Comparison of ENCODE assay signal across 15 cellular contexts in the genomic region with DNA sequence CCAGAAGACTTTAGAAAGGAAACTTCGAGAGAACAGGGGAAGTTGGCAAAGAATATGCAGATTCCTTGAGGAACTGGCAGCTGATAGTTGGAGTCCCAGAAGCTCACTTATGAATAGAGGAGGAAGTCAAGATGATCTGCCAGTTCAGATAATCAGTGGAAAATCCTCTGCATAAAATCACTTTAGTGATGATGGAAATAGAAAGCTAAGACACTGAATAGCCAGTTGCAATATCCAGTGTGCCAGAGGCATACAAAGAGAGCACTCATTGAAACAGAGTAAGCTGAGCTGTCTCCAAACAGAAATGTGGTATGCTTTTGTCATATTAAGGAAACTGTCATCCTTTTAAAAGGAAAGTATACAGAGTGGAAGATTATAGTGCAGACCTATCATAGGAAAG.
"Had no signal": no experiment of that assay in that cellular context is flagged by ENCODE, and none has a peak within 500 bp of the region (broad histone marks: within the 10 kb centered on the region; RNA-seq: fewer than 3 reads in every experiment).

No MANE protein-coding gene starts in this region.

- DNase-seq: activated CD4-positive, alpha-beta memory T cell treated with anti-CD3 and anti-CD28 coated beads for 36 hours; activated CD8-positive, alpha-beta memory T cell treated with anti-CD3 and anti-CD28 coated beads, Interleukin-2, amount 10 ng/mL, durations not matched to agents 7 days and 5 days; activated naive CD4-positive, alpha-beta T cell treated with anti-CD3 and anti-CD28 coated beads, Interleukin-2, amount 10 ng/mL, durations not matched to agents 7 days and 5 days; activated T-cell treated with anti-CD3 and anti-CD28 coated beads, Interleukin-2, amount 50 U/mL, for 1 hour; effector memory CD8-positive, alpha-beta T cell; foreskin keratinocyte; kidney glomerular epithelial cell; left ventricle myocardium superior; mesenchymal stem cell; right lobe of liver; stimulated activated CD4-positive, alpha-beta T cell treated with anti-CD3 and anti-CD28 coated beads, Interleukin-1b, Interleukin-23, amount 100 ng/mL, for 48 hours; T1000 had no signal

- H3K36me3 ChIP-seq: ascending aorta, right lobe of liver had no signal

- H3K4me3 ChIP-seq: ascending aorta, right lobe of liver had no signal

- H3K27ac ChIP-seq: ascending aorta, foreskin keratinocyte, right lobe of liver, VCaP had no signal

- ATAC-seq: activated CD8-positive, alpha-beta memory T cell treated with anti-CD3 and anti-CD28 coated beads, Interleukin-2, amount 10 ng/mL, durations not matched to agents 7 days and 5 days; effector memory CD8-positive, alpha-beta T cell; foreskin keratinocyte; left ventricle myocardium superior; right lobe of liver; stimulated activated effector memory CD8-positive, alpha-beta T cell treated with anti-CD3 and anti-CD28 coated beads, Interleukin-12 subunit alpha, Interleukin-12 subunit beta, amount 100 ng/mL, for 72 hours had no signal

- H3K9me3 ChIP-seq: ascending aorta, right lobe of liver had no signal

- H3K27me3 ChIP-seq: ascending aorta, foreskin keratinocyte, right lobe of liver had no signal

- H3K4me1 ChIP-seq: ascending aorta, foreskin keratinocyte, right lobe of liver had no signal
